In the genomic region with DNA sequence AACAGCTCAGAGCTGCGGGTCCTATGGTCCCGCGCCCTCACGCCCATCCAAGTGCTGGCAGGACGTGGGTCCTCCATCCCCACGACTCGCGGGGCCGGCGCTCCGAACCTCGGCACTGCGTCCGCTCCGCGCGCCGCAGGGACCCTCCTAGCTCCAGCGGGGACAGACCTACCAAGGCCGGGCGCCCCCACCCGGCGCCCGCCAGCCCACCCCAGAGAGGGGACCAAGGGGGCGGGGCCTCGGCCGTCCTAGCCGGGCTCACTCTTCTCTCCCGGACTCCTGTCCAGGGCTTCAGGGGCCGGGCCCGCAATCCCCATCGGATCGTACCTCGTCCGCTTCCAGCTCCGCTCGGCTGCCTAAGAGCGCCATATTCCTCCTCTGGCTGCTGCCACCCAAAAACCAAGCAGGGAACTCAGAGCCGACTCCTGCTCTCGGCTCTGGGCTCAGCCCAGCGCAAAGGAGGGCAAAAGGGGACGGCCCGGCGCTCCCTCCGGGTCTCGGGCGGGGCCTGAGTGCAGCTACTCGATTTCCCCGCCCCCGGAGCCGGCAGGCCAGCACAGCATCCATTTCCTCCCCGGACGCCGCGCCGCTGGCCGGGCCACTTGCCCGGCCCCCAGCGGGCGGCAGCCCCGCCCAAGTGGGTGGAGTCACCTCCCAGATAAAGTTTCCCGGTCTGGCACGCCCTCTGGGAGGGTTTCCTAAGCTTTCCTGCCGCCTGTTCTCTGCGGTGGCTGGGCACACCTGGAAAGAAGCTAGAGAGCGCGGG, we compare ENCODE assay signal across 8 cellular contexts. TPM values are rescaled to one million over a fixed set of nuclear protein-coding genes. Genes with fewer than 3 reads are reported as not detected.
DNase-seq lines count a peak whose midpoint lies in the region; ATAC-seq and TF ChIP-seq lines count a peak whose summit lies in the region.

A gene (minus strand): TSS at position 460 of the 766 bp plus-strand sequence. CDS start 91 bp downstream, at position 369.

- H3K9me3 Mint-ChIP-seq in activated naive CD8-positive, alpha-beta T cell (ENCODE audit: low read depth), result no peaks in the 10 kb centered on the region
- no peaks in the 10 kb centered on the region for H3K9me3 Mint-ChIP-seq in osteocyte (ENCODE audit: unreplicated experiment)

- H3K36me3 ChIP-seq in MG63 (no peaks in the 10 kb centered on the region), thyroid gland (no peaks in the 10 kb centered on the region)

- no peaks in the 10 kb centered on the region for H3K36me3 Mint-ChIP-seq in activated naive CD8-positive, alpha-beta T cell
- peaks cover 12% of the 10 kb centered on the region for H3K36me3 Mint-ChIP-seq in osteocyte (ENCODE audit: unreplicated experiment)

- no peak for TF ChIP-seq CTCF in osteocyte (IDR thresholded peaks at IDR 0.05)
- no peak for TF ChIP-seq CTCF in thyroid gland (IDR thresholded peaks at IDR 0.05)

- DNase-seq in GDM1 (lab: John Stamatoyannopoulos, UW) (peak; percentile 72), HCEC 1CT (peak; percentile 94), MG63 (peak; percentile 100), Right ventricle myocardium inferior (ENCODE audit: missing footprints) (peak; percentile 97), osteocyte (ENCODE audit: extremely low spot score, unreplicated experiment) (peak; percentile 97), thyroid gland (peak; percentile 95)

- TF ChIP-seq POLR2A in thyroid gland (IDR thresholded peaks at IDR 0.05), result peak in 1 of 2 donors; percentile 82

- H3K27ac ChIP-seq in thyroid gland, result peak within 1 kb of the TSS; percentile 51 to 90 (median 86)

- peak within 1 kb of the TSS; percentile 93 for H3K27ac Mint-ChIP-seq in activated naive CD8-positive, alpha-beta T cell
- H3K27ac Mint-ChIP-seq in osteocyte (ENCODE audit: unreplicated experiment), result peak within 1 kb of the TSS; percentile 98

- peak within 1 kb of the TSS; percentile 96 for H3K4me3 Mint-ChIP-seq in activated naive CD8-positive, alpha-beta T cell
- peak within 1 kb of the TSS; percentile 98 for H3K4me3 Mint-ChIP-seq in osteocyte (ENCODE audit: unreplicated experiment)

- H3K4me1 Mint-ChIP-seq in activated naive CD8-positive, alpha-beta T cell (ENCODE audit: low read depth), result peaks cover 58% of the 10 kb centered on the region
- H3K4me1 Mint-ChIP-seq in osteocyte (ENCODE audit: unreplicated experiment), result peaks cover 38% of the 10 kb centered on the region

- WGBS in thyroid gland, 2 donors, result 0% methylated on average over 6 to 11 of the region's 67 CpGs

- H3K4me1 ChIP-seq in thyroid gland, result peaks cover 7 to 10% of the 10 kb centered on the region in 2 donors

- H3K27me3 Mint-ChIP-seq in activated naive CD8-positive, alpha-beta T cell, result no peaks in the 10 kb centered on the region
- no peaks in the 10 kb centered on the region for H3K27me3 Mint-ChIP-seq in osteocyte (ENCODE audit: unreplicated experiment)

- ATAC-seq in SK-N-SH treated with all-trans-retinoic acid at 6 μM for 48 hours, result peak; percentile 98
- peak; percentile 99 for ATAC-seq in Right ventricle myocardium inferior

- intact Hi-C loops in Right ventricle myocardium inferior (cut with DNase I) (loop anchor here (5.0 kb wide), 2 partner anchors 95 to 115 kb away; a partner anchor contains a TSS), thyroid gland (cut with DNase I) (no loop called here)

- H3K9me3 ChIP-seq in MG63 (no peaks in the 10 kb centered on the region), thyroid gland (no peaks in the 10 kb centered on the region)

- peak within 1 kb of the TSS; percentile 73 for H3K4me3 ChIP-seq in MG63
- H3K4me3 ChIP-seq in thyroid gland (replicated peaks in 1 of 3), result peak within 1 kb of the TSS; percentile 20 to 84 (median 57)

- H3K27me3 ChIP-seq in MG63 (no peaks in the 10 kb centered on the region), thyroid gland (no peaks in the 10 kb centered on the region)

TF ChIP-seq in SK-N-SH treated with all-trans-retinoic acid at 6 μM for 48 hours, 23 proteins besides CTCF, POLR2A, EP300 and RAD21:
- TF ChIP-seq CSDC2 (CRISPR knock-in tag; IDR thresholded peaks at IDR 0.05), result no peak
- 0 out of 2 replicates have a peak, but pooled peaks have one; percentile 18 for TF ChIP-seq ZFP3 (CRISPR knock-in tag; IDR thresholded peaks at IDR 0.05)

RNA-seq across cellular contexts. Expression of the gene that starts here (rescaled TPM):
- 17.2 and 22.2 TPM in 2 replicates for total RNA-seq in MG63 (2014; rRNA removed; shearing (Covaris generic); ENCODE audit: low replicate concordance)
- 1.9 TPM for total RNA-seq in Right ventricle myocardium inferior
- total RNA-seq in osteocyte, result 24.9 and 25.5 TPM in 2 replicates
- 10 to 100 TPM; 10.3 to 18.7 (median 11.3) TPM for total RNA-seq in thyroid gland

Comparison
In these comparisons a context has a peak if more than half of its experiments do, and no peak if none do; other contexts are left out.
1. Peak in every context shown above with its lines: DNase-seq, ATAC-seq, H3K4me3 ChIP-seq and H3K27ac ChIP-seq.